1 cellular context compared by ENCODE assay signal in genomic region chr14:103540816-103541493, GRCh38.
TF ChIP-seq lines count a peak whose summit lies in the region.

No MANE protein-coding gene starts in this region.

TF ChIP-seq in SK-N-SH, 30 proteins besides CTCF, POLR2A, EP300 and RAD21:
- TF ChIP-seq RFX5 (IDR thresholded peaks at IDR 0.05; ENCODE audit: low read length) (no peak), FOXJ3 (CRISPR knock-in tag; IDR thresholded peaks at IDR 0.05) (no peak), MXI1 (IDR thresholded peaks at IDR 0.05; ENCODE audit: low read depth, low read length) (0 out of 2 replicates have a peak, but pooled peaks have one; percentile 26)
